25 cellular contexts compared by ENCODE assay signal in genomic region chr2:169175112-169175511, GRCh38.
"Had no signal": no experiment of that assay in that cellular context is flagged by ENCODE, and none has a peak within 500 bp of the region (broad histone marks: within the 10 kb centered on the region; RNA-seq: fewer than 3 reads in every experiment).

No MANE protein-coding gene starts in this region.

- H3K9me3 ChIP-seq: ovary, prostate gland, right lobe of liver, sigmoid colon, stomach, suprapubic skin, testis, tibial artery, transverse colon, upper lobe of right lung, uterus had no signal

- ATAC-seq: naive thymus-derived CD4-positive, alpha-beta T cell; natural killer cell; right cardiac atrium; right lobe of liver; stimulated activated effector memory CD8-positive, alpha-beta T cell treated with anti-CD3 and anti-CD28 coated beads, Interleukin-12 subunit alpha, Interleukin-12 subunit beta, amount 100 ng/mL, for 72 hours; stimulated activated naive B cell treated with anti-CD40 and anti-IgM and Interleukin-4, amounts not matched to agents 10 μg/mL and 1 μg/mL and 100 μg/mL, for 72 hours; upper lobe of right lung had no signal

- H3K27me3 ChIP-seq: neural progenitor cell, ovary, right lobe of liver, sigmoid colon, stomach, testis, tibial artery, transverse colon, upper lobe of right lung, uterus had no signal

- H3K4me3 ChIP-seq: neural progenitor cell, ovary, prostate gland, right lobe of liver, sigmoid colon, stomach, suprapubic skin, testis, tibial artery, transverse colon, upper lobe of right lung, uterus had no signal

- H3K36me3 ChIP-seq: ovary, prostate gland, right lobe of liver, sigmoid colon, stomach, suprapubic skin, tibial artery, transverse colon, upper lobe of right lung, uterus had no signal

- H3K27ac ChIP-seq: neural progenitor cell, ovary, parathyroid adenoma, prostate gland, right lobe of liver, sigmoid colon, stomach, suprapubic skin, testis, tibial artery, transverse colon, upper lobe of right lung, uterus had no signal

- H3K4me1 ChIP-seq: neural progenitor cell, parathyroid adenoma, prostate gland, right lobe of liver, sigmoid colon, stomach, suprapubic skin, testis, tibial artery, transverse colon, upper lobe of right lung, uterus had no signal

- FAIRE-seq: small intestine had no signal

- DNase-seq: naive thymus-derived CD4-positive, alpha-beta T cell; natural killer cell; occipital lobe; ovary; right cardiac atrium; right lobe of liver; sigmoid colon; small intestine; stimulated activated CD4-positive, alpha-beta T cell treated with anti-CD3 and anti-CD28 coated beads, Interleukin-15, amount 100 ng/mL, for 24 hours; stimulated activated CD4-positive, alpha-beta T cell treated with anti-CD3 and anti-CD28 coated beads, Interleukin-2, amount 100 ng/mL, for 24 hours; stimulated activated CD4-positive, alpha-beta T cell treated with anti-CD3 and anti-CD28 coated beads, Interleukin-2, amount 100 ng/mL, for 48 hours; stimulated activated CD4-positive, alpha-beta T cell treated with anti-CD3 and anti-CD28 coated beads, Interleukin-4, amount 100 ng/mL, for 24 hours; stimulated activated naive B cell treated with anti-CD40 and anti-IgM and Interleukin-4, amounts not matched to agents 10 μg/mL and 1 μg/mL and 100 μg/mL, for 72 hours; stimulated activated naive CD4-positive, alpha-beta T cell treated with Interleukin-2 at 50 U/mL for 16 hours; stomach; testis; tibial artery; transverse colon; upper lobe of right lung; uterus had no signal
